2 cellular contexts compared by ENCODE assay signal in the genomic region with DNA sequence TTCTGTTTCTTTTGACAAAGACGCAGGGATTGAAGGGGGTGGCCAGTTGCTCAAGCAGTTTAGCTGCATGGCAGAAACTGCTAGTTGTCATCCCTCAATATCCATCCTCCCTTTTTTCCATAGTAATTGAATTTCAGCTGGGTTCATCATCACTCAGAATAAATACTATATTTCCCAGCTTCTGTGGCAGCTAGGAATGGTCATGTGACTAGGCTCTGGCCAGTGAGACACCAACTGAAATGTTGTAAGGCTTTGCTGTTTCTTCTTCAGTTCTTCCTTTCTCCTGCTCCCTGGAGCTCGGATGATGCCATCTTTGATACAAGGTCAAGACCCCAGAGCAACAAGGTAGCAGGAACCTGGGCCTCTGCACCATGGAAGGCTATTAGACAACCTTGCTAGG.
A peak's percentile ranks its signal among the peaks of the same experiment; 100 is the strongest.
TF ChIP-seq lines count a peak whose summit lies in the region.

No MANE protein-coding gene starts in this region.

TF ChIP-seq in IMR-90, 13 proteins besides CTCF, POLR2A, EP300 and RAD21:
- TF ChIP-seq BHLHE40 (IDR thresholded peaks at IDR 0.05; ENCODE audit: low read depth, low read length): no peak
- TF ChIP-seq, protein P1, sequence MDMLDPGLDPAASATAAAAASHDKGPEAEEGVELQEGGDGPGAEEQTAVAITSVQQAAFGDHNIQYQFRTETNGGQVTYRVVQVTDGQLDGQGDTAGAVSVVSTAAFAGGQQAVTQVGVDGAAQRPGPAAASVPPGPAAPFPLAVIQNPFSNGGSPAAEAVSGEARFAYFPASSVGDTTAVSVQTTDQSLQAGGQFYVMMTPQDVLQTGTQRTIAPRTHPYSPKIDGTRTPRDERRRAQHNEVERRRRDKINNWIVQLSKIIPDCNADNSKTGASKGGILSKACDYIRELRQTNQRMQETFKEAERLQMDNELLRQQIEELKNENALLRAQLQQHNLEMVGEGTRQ (IDR thresholded peaks at IDR 0.05; ENCODE audit: low read depth, low read length): peak; percentile 59

TF ChIP-seq in K562, 482 proteins besides CTCF, POLR2A, EP300 and RAD21:
- TF ChIP-seq, protein P2, sequence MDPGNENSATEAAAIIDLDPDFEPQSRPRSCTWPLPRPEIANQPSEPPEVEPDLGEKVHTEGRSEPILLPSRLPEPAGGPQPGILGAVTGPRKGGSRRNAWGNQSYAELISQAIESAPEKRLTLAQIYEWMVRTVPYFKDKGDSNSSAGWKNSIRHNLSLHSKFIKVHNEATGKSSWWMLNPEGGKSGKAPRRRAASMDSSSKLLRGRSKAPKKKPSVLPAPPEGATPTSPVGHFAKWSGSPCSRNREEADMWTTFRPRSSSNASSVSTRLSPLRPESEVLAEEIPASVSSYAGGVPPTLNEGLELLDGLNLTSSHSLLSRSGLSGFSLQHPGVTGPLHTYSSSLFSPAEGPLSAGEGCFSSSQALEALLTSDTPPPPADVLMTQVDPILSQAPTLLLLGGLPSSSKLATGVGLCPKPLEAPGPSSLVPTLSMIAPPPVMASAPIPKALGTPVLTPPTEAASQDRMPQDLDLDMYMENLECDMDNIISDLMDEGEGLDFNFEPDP (CRISPR knock-in tag; IDR thresholded peaks at IDR 0.05): no peak
- TF ChIP-seq, protein P3, sequence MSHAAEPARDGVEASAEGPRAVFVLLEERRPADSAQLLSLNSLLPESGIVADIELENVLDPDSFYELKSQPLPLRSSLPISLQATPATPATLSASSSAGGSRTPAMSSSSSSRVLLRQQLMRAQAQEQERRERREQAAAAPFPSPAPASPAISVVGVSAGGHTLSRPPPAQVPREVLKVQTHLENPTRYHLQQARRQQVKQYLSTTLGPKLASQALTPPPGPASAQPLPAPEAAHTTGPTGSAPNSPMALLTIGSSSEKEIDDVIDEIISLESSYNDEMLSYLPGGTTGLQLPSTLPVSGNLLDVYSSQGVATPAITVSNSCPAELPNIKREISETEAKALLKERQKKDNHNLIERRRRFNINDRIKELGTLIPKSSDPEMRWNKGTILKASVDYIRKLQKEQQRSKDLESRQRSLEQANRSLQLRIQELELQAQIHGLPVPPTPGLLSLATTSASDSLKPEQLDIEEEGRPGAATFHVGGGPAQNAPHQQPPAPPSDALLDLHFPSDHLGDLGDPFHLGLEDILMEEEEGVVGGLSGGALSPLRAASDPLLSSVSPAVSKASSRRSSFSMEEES (CRISPR knock-in tag; IDR thresholded peaks at IDR 0.05): peak; percentile 70
